ENCODE assay signal across 8 cellular contexts in the genomic region with DNA sequence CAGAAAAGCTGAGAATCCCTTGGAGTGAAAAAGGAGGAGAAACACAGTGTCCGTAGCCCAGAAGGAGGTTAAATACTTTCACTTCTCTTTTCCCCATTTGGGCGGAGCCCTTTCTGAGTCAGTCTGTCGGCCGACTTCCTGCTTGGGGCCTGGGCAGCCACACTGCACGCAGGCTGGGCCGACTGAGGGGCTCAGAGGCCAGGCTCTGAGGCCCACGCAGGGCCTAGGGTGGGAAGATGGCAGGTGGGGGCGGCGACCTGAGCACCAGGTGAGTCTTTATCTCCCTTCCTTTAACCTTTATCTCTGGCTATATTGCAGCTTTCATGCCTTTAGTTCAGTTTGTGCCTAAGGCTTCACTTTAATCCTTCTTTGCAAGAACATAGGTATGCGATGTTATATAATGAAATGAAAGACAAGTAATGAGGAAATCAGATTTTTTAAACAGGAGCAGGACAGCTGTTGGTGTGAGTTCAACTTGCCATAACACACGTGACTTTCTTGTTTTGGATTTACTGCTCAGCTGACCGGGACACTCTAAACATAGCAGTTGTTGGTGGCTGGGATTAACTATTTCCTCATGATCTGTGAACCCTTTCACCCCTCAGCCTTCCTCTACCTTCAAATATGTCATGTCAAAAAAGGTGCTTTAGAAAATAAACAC. TPM values are rescaled to one million over a fixed set of nuclear protein-coding genes. Genes with fewer than 3 reads are reported as not detected.
DNase-seq lines count a peak whose midpoint lies in the region; ATAC-seq and TF ChIP-seq lines count a peak whose summit lies in the region.

A gene (plus strand): TSS at position 141 of the 661 bp plus-strand sequence. CDS start 96 bp downstream, at position 237.

- H3K79me2 ChIP-seq in mammary epithelial cell (ENCODE audit: insufficient read depth, low read length): peaks cover 49% of the 10 kb centered on the region

- H3K27me3 ChIP-seq in mammary epithelial cell (ENCODE audit: insufficient read depth, low read length): no peaks in the 10 kb centered on the region

- BruUV-seq in mammary epithelial cell (replicated peaks; lab: Mats Ljungman, UMichigan): TSS peak; percentile 31

- in situ Hi-C loops in Caki2 (cut with HindIII; ENCODE audit: low pct_unique_long_range_greater_than_20kb, low sequenced_read_pairs): no loop called here
- in situ Hi-C loops in mammary epithelial cell (cut with MboI; ENCODE audit: low sequenced_read_pairs in 2 of 2): loop anchor here in 1 of 2 donors (25.0 kb wide), 1 partner anchor 204 kb away; a partner anchor contains a TSS

- no peaks in the 10 kb centered on the region for H3K36me3 Mint-ChIP-seq in progenitor cell of endocrine pancreas (ENCODE audit: insufficient read depth)

- peak; percentile 71 for DNase-seq in Caki2 (ENCODE audit: low read depth)
- DNase-seq in Jurkat, Clone E6-1 (ENCODE audit: low read depth, low spot score): peak; percentile 68
- DNase-seq in mammary epithelial cell: peak; percentile 70
- DNase-seq in lower leg skin (ENCODE audit: low spot score in 2 of 2): peak; percentile 74 to 95
- DNase-seq in stimulated activated CD8-positive, alpha-beta memory T cell treated with anti-CD3 and anti-CD28 coated beads, Interleukin-12 subunit alpha, Interleukin-12 subunit beta, amount 100 ng/mL, for 4 hours (ENCODE audit: low read depth): peak; percentile 68
- DNase-seq in progenitor cell of endocrine pancreas (ENCODE audit: low spot score, unreplicated experiment): no peak

- H3K27me3 Mint-ChIP-seq in progenitor cell of endocrine pancreas: peaks cover 37% of the 10 kb centered on the region

- H3K9me3 ChIP-seq in mammary epithelial cell (replicated peaks; ENCODE audit: insufficient read depth, low read length): no peaks in the 10 kb centered on the region

- peaks cover 43% of the 10 kb centered on the region for H3K4me1 ChIP-seq in mammary epithelial cell (ENCODE audit: insufficient read depth, low read length)

- 1% methylated on average over 7 of the region's 12 CpGs for WGBS in mammary epithelial cell (ENCODE audit: low coverage, missing lambda C conversion rate)
- 0 to 2% methylated on average over 12 of the region's 12 CpGs for WGBS in lower leg skin, 2 donors

- peaks cover 3% of the 10 kb centered on the region for H3K4me1 Mint-ChIP-seq in progenitor cell of endocrine pancreas (ENCODE audit: low read depth)

- CTCF ChIA-PET in mammary epithelial cell (lab: Charles Lee; ENCODE audit: low non-redundant PET): no interaction called here

- H3K4me3 ChIP-seq in Jurkat, Clone E6-1 (ENCODE audit: low read length): peak within 1 kb of the TSS; percentile 66
- H3K4me3 ChIP-seq in mammary epithelial cell (replicated peaks in 1 of 3; ENCODE audit: insufficient read depth in 1 of 3, low read depth in 2 of 3, low read length in 3 of 3) (peak within 1 kb of the TSS; percentile 62 to 76 (median 74)), lower leg skin (ENCODE audit: low read depth, poor library complexity, severe bottlenecking) (peak within 1 kb of the TSS; percentile 47)

- TF ChIP-seq CTCF in VCaP (conservative IDR thresholded peaks at IDR 0.05): no peak
- TF ChIP-seq CTCF in mammary epithelial cell (conservative IDR thresholded peaks at IDR 0.05 in 1 of 2, IDR thresholded peaks at IDR 0.05 in 1 of 2; ENCODE audit: extremely low read depth in 1 of 2, insufficient read depth in 1 of 2, low read depth in 1 of 2, low read length in 2 of 2): no peak
- TF ChIP-seq CTCF in lower leg skin (IDR thresholded peaks at IDR 0.05): no peak
- no peak for TF ChIP-seq CTCF in progenitor cell of endocrine pancreas (IDR thresholded peaks at IDR 0.05; ENCODE audit: unreplicated experiment)

- dilution Hi-C loops in mammary epithelial cell (cut with HindIII; ENCODE audit: low sequenced_read_pairs): no loop called here

- peak within 1 kb of the TSS; percentile 83 for H3K9ac ChIP-seq in mammary epithelial cell (ENCODE audit: insufficient read depth, low read length)

- no peaks in the 10 kb centered on the region for H3K36me3 ChIP-seq in mammary epithelial cell (ENCODE audit: insufficient read depth, low read length)

- H4K20me1 ChIP-seq in mammary epithelial cell (ENCODE audit: insufficient read depth, low read length): no peaks in the 10 kb centered on the region

- peak; percentile 78 for ATAC-seq in GM21447 (IDR thresholded peaks at IDR 0.05; ENCODE audit: unreplicated experiment)

- no peak for TF ChIP-seq POLR2A in lower leg skin (IDR thresholded peaks at IDR 0.05)

- H2AFZ ChIP-seq in mammary epithelial cell (ENCODE audit: low read depth, low read length): peak within 1 kb of the TSS; percentile 92

- intact Hi-C loops in mammary epithelial cell (cut with micrococcal nuclease): loop anchor here (2.0 to 10.0 kb wide), 6 partner anchors 56 to 493 kb away; a partner anchor contains a TSS
- intact Hi-C loops in lower leg skin (cut with DNase I; ENCODE audit: low total_unique reads): no loop called here

- no peak within 1 kb of the TSS for H3K27ac Mint-ChIP-seq in progenitor cell of endocrine pancreas

- H3K4me3 Mint-ChIP-seq in progenitor cell of endocrine pancreas (ENCODE audit: low read depth): no peak within 1 kb of the TSS

- H3K27ac ChIP-seq in VCaP (peak within 1 kb of the TSS; percentile 45), mammary epithelial cell (ENCODE audit: insufficient read depth, low read depth, low read length) (peak within 1 kb of the TSS; percentile 85)

- peak within 1 kb of the TSS; percentile 92 for H3K4me2 ChIP-seq in mammary epithelial cell (ENCODE audit: insufficient read depth, low read depth, low read length)

- no peaks in the 10 kb centered on the region for H3K9me3 Mint-ChIP-seq in progenitor cell of endocrine pancreas (ENCODE audit: low read depth)

RNA-seq across cellular contexts. Expression of the gene that starts here (rescaled TPM):
- 38.5 and 46.4 TPM in 2 replicates for total RNA-seq in Caki2 (2014; rRNA removed; shearing (Covaris generic); ENCODE audit: low replicate concordance)
- 36.9 TPM for polyA plus RNA-seq in Jurkat, Clone E6-1 (2012; ENCODE audit: insufficient read depth, insufficient read length)
- total RNA-seq in mammary epithelial cell (10 to 100 TPM; 57.5 to 67.5 TPM), lower leg skin (10 to 100 TPM; 48.1 to 74.6 (median 58.1) TPM), progenitor cell of endocrine pancreas (2.3 and 4.1 TPM in 2 replicates)
- polyA plus RNA-seq in mammary epithelial cell: 29.9 TPM
- 68.3 TPM for polyA minus RNA-seq in mammary epithelial cell
